ENCODE assay signal across 12 cellular contexts in genomic region chr14:31543969-31544799, GRCh38. TPM values are rescaled to one million over a fixed set of nuclear protein-coding genes. Genes with fewer than 3 reads are reported as not detected.
DNase-seq lines count a peak whose midpoint lies in the region; FAIRE-seq and TF ChIP-seq lines count a peak whose summit lies in the region.
"Had no signal": no experiment of that assay in that cellular context is flagged by ENCODE, and none has a peak within 500 bp of the region (broad histone marks: within the 10 kb centered on the region; RNA-seq: fewer than 3 reads in every experiment).

No MANE protein-coding gene starts in this region.

- peak; percentile 63 for FAIRE-seq in H1 (lab: Jason Lieb, UNC)

- H3K4me1 Mint-ChIP-seq in progenitor cell of endocrine pancreas (ENCODE audit: low read depth), result no peaks in the 10 kb centered on the region
- H3K4me1 Mint-ChIP-seq: activated naive CD4-positive, alpha-beta T cell treated with anti-CD3 and anti-CD28 coated beads, Interleukin-2, amount 10 ng/mL, durations not matched to agents 7 days and 5 days had no signal

- no peaks in the 10 kb centered on the region for H4K20me1 ChIP-seq in H1 (replicated peaks in 1 of 2; ENCODE audit: control insufficient read depth in 1 of 2, insufficient read depth in 2 of 2, low read length in 2 of 2)

- no peaks in the 10 kb centered on the region for H3K4me1 ChIP-seq in H1 (replicated peaks in 1 of 4; ENCODE audit: control insufficient read depth in 3 of 4, insufficient read depth in 4 of 4, low read length in 3 of 4)
- H3K4me1 ChIP-seq: SJCRH30 had no signal

- no peak for TF ChIP-seq POLR2A in H1 (IDR thresholded peaks at IDR 0.05; ENCODE audit: control extremely low read depth in 1 of 2, low read depth in 2 of 2, low read length in 2 of 2)

- H3K27me3 ChIP-seq in H1 (replicated peaks in 1 of 4; ENCODE audit: control insufficient read depth in 3 of 4, extremely low read depth in 1 of 4, insufficient read depth in 3 of 4, low read length in 3 of 4), result no peaks in the 10 kb centered on the region
- H3K27me3 ChIP-seq: SJCRH30 had no signal

- H3K27ac Mint-ChIP-seq in progenitor cell of endocrine pancreas, result no peak overlapping the region
- H3K27ac Mint-ChIP-seq: activated naive CD4-positive, alpha-beta T cell treated with anti-CD3 and anti-CD28 coated beads, Interleukin-2, amount 10 ng/mL, durations not matched to agents 7 days and 5 days had no signal

- H3K4ac ChIP-seq in H1 (replicated peaks; ENCODE audit: insufficient read length, low read depth, low read length), result no peak overlapping the region

- H3K9me3 Mint-ChIP-seq in progenitor cell of endocrine pancreas (ENCODE audit: low read depth), result peaks cover 10% of the 10 kb centered on the region
- H3K9me3 Mint-ChIP-seq: activated naive CD4-positive, alpha-beta T cell treated with anti-CD3 and anti-CD28 coated beads, Interleukin-2, amount 10 ng/mL, durations not matched to agents 7 days and 5 days had no signal

- no peaks in the 10 kb centered on the region for H3K79me1 ChIP-seq in H1 (ENCODE audit: low read depth, low read length)

- H3K23me2 ChIP-seq in H1 (ENCODE audit: low read depth, low read length), result no peaks in the 10 kb centered on the region

- POLR2A ChIA-PET in H1 (lab: Charles Lee; ENCODE audit: partially characterized antibody), result no interaction called here

- no peaks in the 10 kb centered on the region; a peak in 1 of 4 replicates for H3K9me3 ChIP-seq in H1 (ENCODE audit: insufficient read depth in 2 of 2, low read depth in 1 of 2, low read length in 1 of 2)
- H3K9me3 ChIP-seq: SJCRH30 had no signal

- H3K79me2 ChIP-seq in H1 (ENCODE audit: control insufficient read depth in 1 of 2, insufficient read depth in 2 of 2, low read length in 2 of 2), result no peaks in the 10 kb centered on the region

- TF ChIP-seq EP300 in Ishikawa (IDR thresholded peaks at IDR 0.05; ENCODE audit: borderline replicate concordance), result no peak
- no peak for TF ChIP-seq EP300 in H1 (IDR thresholded peaks at IDR 0.05; ENCODE audit: borderline replicate concordance in 1 of 2, low read depth in 2 of 2, low read length in 2 of 2)

- H3K18ac ChIP-seq in H1 (ENCODE audit: extremely low read depth, low read length), result no peak overlapping the region

- H3K27ac ChIP-seq in H1 (ENCODE audit: low read depth, low read length), result no peak overlapping the region
- H3K27ac ChIP-seq: SJCRH30 had no signal

- no peak overlapping the region for H3K4me3 Mint-ChIP-seq in progenitor cell of endocrine pancreas (ENCODE audit: low read depth)
- H3K4me3 Mint-ChIP-seq: activated naive CD4-positive, alpha-beta T cell treated with anti-CD3 and anti-CD28 coated beads, Interleukin-2, amount 10 ng/mL, durations not matched to agents 7 days and 5 days had no signal

- H3K4me3 ChIP-seq in H1 (ENCODE audit: extremely low read depth in 1 of 4, insufficient read depth in 2 of 4, low read depth in 3 of 4, low read length in 4 of 4), result no peak overlapping the region
- H3K4me3 ChIP-seq: SJCRH30 had no signal

- H3K36me3 Mint-ChIP-seq in progenitor cell of endocrine pancreas (ENCODE audit: insufficient read depth), result no peaks in the 10 kb centered on the region
- H3K36me3 Mint-ChIP-seq: activated naive CD4-positive, alpha-beta T cell treated with anti-CD3 and anti-CD28 coated beads, Interleukin-2, amount 10 ng/mL, durations not matched to agents 7 days and 5 days had no signal

- H2BK15ac ChIP-seq in H1 (ENCODE audit: low read length), result no peak overlapping the region

- DNase-seq in DMS 273 (lab: John Stamatoyannopoulos, UW; ENCODE audit: unreplicated experiment), result peak; percentile 35
- DNase-seq in DMS 273 treated with DMSO at 0.1 percent for 48 hours (lab: John Stamatoyannopoulos, UW), result no peak
- no peak for DNase-seq in H1 (ENCODE audit: low read depth in 1 of 2, low spot score in 2 of 2)
- DNase-seq in progenitor cell of endocrine pancreas (ENCODE audit: low spot score, unreplicated experiment), result no peak
- no peak for DNase-seq in NCI-H446 (lab: John Stamatoyannopoulos, UW)
- no peak for DNase-seq in T1000 (lab: John Stamatoyannopoulos, UW)
- no peak for DNase-seq in DMS53 (lab: John Stamatoyannopoulos, UW)
- DNase-seq: 8988T; activated naive CD4-positive, alpha-beta T cell treated with anti-CD3 and anti-CD28 coated beads, Interleukin-2, amount 10 ng/mL, durations not matched to agents 7 days and 5 days had no signal

- no peak overlapping the region for H3K56ac ChIP-seq in H1 (replicated peaks; ENCODE audit: insufficient read length, low read depth, low read length)

- H3K36me3 ChIP-seq in H1 (ENCODE audit: control insufficient read depth in 2 of 4, insufficient read depth in 4 of 4, low read length in 3 of 4), result no peaks in the 10 kb centered on the region
- H3K36me3 ChIP-seq: SJCRH30 had no signal

- TF ChIP-seq CTCF in H1 (IDR thresholded peaks at IDR 0.05; ENCODE audit: control extremely low read depth in 1 of 3, insufficient read depth in 1 of 3, low read depth in 1 of 3, low read length in 3 of 3) (peak in 2 of 3 experiments; percentile 3 to 36; a peak in 2 of 4 replicates), progenitor cell of endocrine pancreas (IDR thresholded peaks at IDR 0.05; ENCODE audit: unreplicated experiment) (peak; percentile 43)

- 0 out of 2 replicates have a peak overlapping the region, but pooled peaks have one; percentile 46 for H2AFZ ChIP-seq in H1 (ENCODE audit: low read length)

- no peak overlapping the region for H3K4me2 ChIP-seq in H1 (ENCODE audit: insufficient read depth in 1 of 2, low read depth in 2 of 2, low read length in 2 of 2)

- no peak overlapping the region for H4K5ac ChIP-seq in H1 (ENCODE audit: insufficient read length, low read depth, low read length)

- CTCF ChIA-PET in H1 (lab: Charles Lee; ENCODE audit: partially characterized antibody), result interaction anchor here (1.0 to 1.4 kb wide), 5 partner anchors 21 to 707 kb away, joined by 3 to 4 read pairs (median 3); no protein-coding TSS in a partner anchor

- H4K91ac ChIP-seq in H1 (replicated peaks; ENCODE audit: insufficient read length, low read length), result no peak overlapping the region

- H2BK5ac ChIP-seq in H1 (ENCODE audit: low read depth, low read length), result no peak overlapping the region

- H4K8ac ChIP-seq in H1 (ENCODE audit: extremely low read depth, insufficient read depth, low read length), result no peak overlapping the region

- H3K23ac ChIP-seq in H1 (ENCODE audit: insufficient read length), result no peak overlapping the region

- peaks cover 3% of the 10 kb centered on the region for H3K27me3 Mint-ChIP-seq in progenitor cell of endocrine pancreas
- H3K27me3 Mint-ChIP-seq: activated naive CD4-positive, alpha-beta T cell treated with anti-CD3 and anti-CD28 coated beads, Interleukin-2, amount 10 ng/mL, durations not matched to agents 7 days and 5 days had no signal

- no peak overlapping the region for H2BK12ac ChIP-seq in H1 (ENCODE audit: low read depth, low read length)

- no peak overlapping the region for H2BK120ac ChIP-seq in H1 (replicated peaks; ENCODE audit: low read depth, low read length)

- no peak overlapping the region for H3K9ac ChIP-seq in H1 (replicated peaks in 1 of 4; ENCODE audit: extremely low read depth in 1 of 4, low read depth in 3 of 4, low read length in 3 of 4)

- no peak overlapping the region for H2BK20ac ChIP-seq in H1 (ENCODE audit: low read length)

- TF ChIP-seq RAD21 in Ishikawa (IDR thresholded peaks at IDR 0.05; ENCODE audit: low read depth), result peak; percentile 23; the same call in 1 of the 2 replicates
- peak; percentile 38 to 53; a peak in 3 of 4 replicates for TF ChIP-seq RAD21 in H1 (IDR thresholded peaks at IDR 0.05 in 1 of 2, conservative IDR thresholded peaks at IDR 0.05 in 1 of 2; ENCODE audit: low read depth in 2 of 2, low read length in 2 of 2)

- no peak overlapping the region for H2AK5ac ChIP-seq in H1 (ENCODE audit: low read depth, low read length)

- no peak overlapping the region for H3K14ac ChIP-seq in H1 (ENCODE audit: insufficient read length)

- WGBS in H1 (ENCODE audit: extremely low coverage in 1 of 2, insufficient coverage in 1 of 2, insufficient read length in 1 of 2, insufficient replicate concordance in 2 of 2, low coverage in 1 of 2, low lambda C conversion rate in 2 of 2, missing lambda C conversion rate in 1 of 2), 2 experiments, result 83% methylated on average over 5 of the region's 5 CpGs; no CpG with 5 or more reads in 1 of the 2 experiments

TF ChIP-seq in Ishikawa, 13 proteins besides CTCF, POLR2A, EP300 and RAD21 (continues in another document):
- TF ChIP-seq CEBPB (IDR thresholded peaks at IDR 0.05) (no peak), TCF12 (IDR thresholded peaks at IDR 0.05; ENCODE audit: low read depth) (no peak), TAF1 (IDR thresholded peaks at IDR 0.05; ENCODE audit: low read depth) (no peak), FOXM1 (IDR thresholded peaks at IDR 0.05; ENCODE audit: borderline replicate concordance, low read depth) (no peak), TEAD4 (IDR thresholded peaks at IDR 0.05) (no peak)

TF ChIP-seq in H1, 55 proteins besides CTCF, POLR2A, EP300 and RAD21 (continues in another document):
- TF ChIP-seq MAFK (IDR thresholded peaks at IDR 0.05; ENCODE audit: low read depth, low read length), result no peak
- TF ChIP-seq SAP30 (IDR thresholded peaks at IDR 0.05; ENCODE audit: insufficient read depth, insufficient replicate concordance, low read length), result no peak
- TF ChIP-seq GTF2F1 (IDR thresholded peaks at IDR 0.05; ENCODE audit: borderline replicate concordance, low read depth, low read length), result no peak
- TF ChIP-seq SIN3A (conservative IDR thresholded peaks at IDR 0.05 in 1 of 2, IDR thresholded peaks at IDR 0.05 in 1 of 2; ENCODE audit: low read depth in 1 of 2, low read length in 2 of 2), result no peak

RNA-seq across cellular contexts. Expression of gene NUBPL, which starts 17.0 kb away (rescaled TPM):
- total RNA-seq in H1 (2021; fragmentation: NEBNext Ultra II Directional; extraction: Animal tissue kit (Norgen Biotek cat#: 25700)), result 6.8 and 9.2 TPM in 2 replicates
- 1.3 and 1.6 TPM in 2 replicates for polyA plus RNA-seq in H1 (2011; rRNA removed)
- 2.4 TPM for polyA plus RNA-seq in H1 (2011; cell fraction: cytosol; rRNA removed)
- polyA plus RNA-seq in H1 (2011; cell fraction: nucleus; rRNA removed), result 0.80 TPM
- polyA plus RNA-seq in H1 (2012, experiment 1 of 2), result 2.3 to 3.8 TPM (median 3.3 TPM) in 4 replicates
- 0.50 TPM for polyA plus RNA-seq in H1 (2012, experiment 2 of 2)
- polyA plus RNA-seq in H1 (2013, experiment 1 of 2), result 5.8 TPM
- 5.3 TPM for polyA plus RNA-seq in H1 (2013, experiment 2 of 2)
- 4.3 and 5.4 TPM in 2 replicates for polyA minus RNA-seq in H1 (2011; rRNA and poly(A)+ RNA removed)
- 2.1 TPM for polyA minus RNA-seq in H1 (2011; cell fraction: cytosol; rRNA and poly(A)+ RNA removed)
- 4.3 TPM for polyA minus RNA-seq in H1 (2011; cell fraction: nucleus; rRNA and poly(A)+ RNA removed)
- total RNA-seq in progenitor cell of endocrine pancreas, result 14.8 and 19.5 TPM in 2 replicates

RNA-seq across cellular contexts. Expression of gene GPR33, which starts 56.3 kb away (rescaled TPM):
- total RNA-seq in H1 (2021; fragmentation: NEBNext Ultra II Directional; extraction: Animal tissue kit (Norgen Biotek cat#: 25700)), result not detected in 2 replicates
- not detected in 2 replicates for polyA plus RNA-seq in H1 (2011; rRNA removed)
- polyA plus RNA-seq in H1 (2011; cell fraction: cytosol; rRNA removed), result not detected
- not detected for polyA plus RNA-seq in H1 (2011; cell fraction: nucleus; rRNA removed)
- not detected in 4 replicates for polyA plus RNA-seq in H1 (2012, experiment 1 of 2)
- polyA plus RNA-seq in H1 (2012, experiment 2 of 2), result not detected
- not detected for polyA plus RNA-seq in H1 (2013, experiment 1 of 2)
- not detected for polyA plus RNA-seq in H1 (2013, experiment 2 of 2)
- not detected in 2 replicates for polyA minus RNA-seq in H1 (2011; rRNA and poly(A)+ RNA removed)
- not detected for polyA minus RNA-seq in H1 (2011; cell fraction: cytosol; rRNA and poly(A)+ RNA removed)
- polyA minus RNA-seq in H1 (2011; cell fraction: nucleus; rRNA and poly(A)+ RNA removed), result not detected
- total RNA-seq in progenitor cell of endocrine pancreas, result not detected in 2 replicates
- total RNA-seq: SJCRH30 had no signal
- polyA plus RNA-seq: thymus had no signal
